ENCODE assay signal across 1 cellular context in the genomic region with DNA sequence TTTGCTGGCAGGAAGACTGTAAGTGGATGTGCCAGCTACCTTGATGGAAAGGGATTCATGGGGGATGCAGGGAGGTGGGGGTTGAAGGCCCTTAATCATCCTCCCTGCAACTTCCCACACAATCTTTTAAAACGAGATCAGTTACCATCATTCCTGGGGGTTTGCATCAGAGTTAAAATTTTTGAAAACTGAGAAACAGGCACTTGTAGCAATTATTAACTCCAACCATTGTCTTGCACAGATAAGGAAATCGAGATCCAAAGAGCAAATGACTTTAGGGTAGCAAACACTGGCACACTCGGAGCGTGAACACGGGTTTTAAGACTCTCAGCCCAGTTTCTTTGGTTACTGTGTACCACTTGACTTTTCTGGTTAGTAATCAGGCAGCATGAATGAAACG.
TF ChIP-seq lines count a peak whose summit lies in the region.

No MANE protein-coding gene starts in this region.

TF ChIP-seq in H1, 55 proteins besides CTCF, POLR2A, EP300 and RAD21:
- TF ChIP-seq POLR2AphosphoS5 (IDR thresholded peaks at IDR 0.05; ENCODE audit: low read depth, low read length) (no peak), POU5F1 (IDR thresholded peaks at IDR 0.05; ENCODE audit: low read depth, low read length) (no peak), CBX8 (IDR thresholded peaks at IDR 0.05; ENCODE audit: borderline replicate concordance, low read depth, low read length) (no peak), SAP30 (IDR thresholded peaks at IDR 0.05; ENCODE audit: insufficient read depth, insufficient replicate concordance, low read length) (no peak), GTF2F1 (IDR thresholded peaks at IDR 0.05; ENCODE audit: borderline replicate concordance, low read depth, low read length) (no peak), YY1 (IDR thresholded peaks at IDR 0.05; ENCODE audit: low read depth, low read length) (no peak), RFX5 (IDR thresholded peaks at IDR 0.05; ENCODE audit: borderline replicate concordance, low read depth, low read length) (no peak)
